In the genomic region with DNA sequence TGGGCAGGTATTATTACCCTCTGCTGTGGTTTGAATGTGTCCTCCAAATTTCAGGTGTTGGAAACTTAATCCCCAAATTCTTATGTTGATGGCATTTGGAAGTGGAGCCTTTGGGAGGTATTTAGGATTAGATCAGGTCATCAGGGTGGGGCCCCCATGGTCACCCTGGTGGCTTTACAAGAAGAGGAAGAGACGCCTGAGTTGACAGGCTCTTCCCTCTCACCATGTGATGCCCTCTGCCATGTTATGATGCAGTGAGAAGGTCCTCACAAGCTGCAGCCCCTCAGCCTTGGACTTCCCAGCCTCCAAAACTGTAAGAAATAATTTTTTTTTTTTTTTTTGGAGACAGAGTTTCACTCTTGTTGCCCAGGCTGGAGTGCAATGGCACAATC, we compare ENCODE assay signal across 1 cellular context.
A peak's percentile ranks its signal among the peaks of the same experiment; 100 is the strongest.
TF ChIP-seq lines count a peak whose summit lies in the region.

No MANE protein-coding gene starts in this region.

TF ChIP-seq in K562, 482 proteins besides CTCF, POLR2A, EP300 and RAD21:
- no peak for TF ChIP-seq ZNF217 (CRISPR knock-in tag; IDR thresholded peaks at IDR 0.05)
- TF ChIP-seq POLR2G (IDR thresholded peaks at IDR 0.05; ENCODE audit: low read depth, low read length): no peak
- TF ChIP-seq, protein P1, sequence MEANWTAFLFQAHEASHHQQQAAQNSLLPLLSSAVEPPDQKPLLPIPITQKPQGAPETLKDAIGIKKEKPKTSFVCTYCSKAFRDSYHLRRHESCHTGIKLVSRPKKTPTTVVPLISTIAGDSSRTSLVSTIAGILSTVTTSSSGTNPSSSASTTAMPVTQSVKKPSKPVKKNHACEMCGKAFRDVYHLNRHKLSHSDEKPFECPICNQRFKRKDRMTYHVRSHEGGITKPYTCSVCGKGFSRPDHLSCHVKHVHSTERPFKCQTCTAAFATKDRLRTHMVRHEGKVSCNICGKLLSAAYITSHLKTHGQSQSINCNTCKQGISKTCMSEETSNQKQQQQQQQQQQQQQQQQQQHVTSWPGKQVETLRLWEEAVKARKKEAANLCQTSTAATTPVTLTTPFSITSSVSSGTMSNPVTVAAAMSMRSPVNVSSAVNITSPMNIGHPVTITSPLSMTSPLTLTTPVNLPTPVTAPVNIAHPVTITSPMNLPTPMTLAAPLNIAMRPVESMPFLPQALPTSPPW (CRISPR knock-in tag; IDR thresholded peaks at IDR 0.05): peak; percentile 29; the same call in 1 of the 2 replicates
- TF ChIP-seq SMAD4 (CRISPR knock-in tag; conservative IDR thresholded peaks at IDR 0.05): 0 out of 2 replicates have a peak, but pooled peaks have one; percentile 11
- no peak for TF ChIP-seq NR2C2 (CRISPR knock-in tag; IDR thresholded peaks at IDR 0.05)
- TF ChIP-seq NR2C2 (tag; IDR thresholded peaks at IDR 0.05): peak; percentile 48; the same call in 1 of the 2 replicates
- 0 out of 2 replicates have a peak, but pooled peaks have one; percentile 17 for TF ChIP-seq CXXC5 (CRISPR knock-in tag; IDR thresholded peaks at IDR 0.05)
- no peak for TF ChIP-seq NCOA2 (IDR thresholded peaks at IDR 0.05; ENCODE audit: partially characterized antibody in 2 of 2)
- 0 out of 2 replicates have a peak, but pooled peaks have one; percentile 15 for TF ChIP-seq ZNF134 (CRISPR knock-in tag; conservative IDR thresholded peaks at IDR 0.05)
- no peak for TF ChIP-seq RBM22 (IDR thresholded peaks at IDR 0.05; ENCODE audit: low read depth, low read length, poor library complexity, severe bottlenecking)
- no peak for TF ChIP-seq GABPB2 (CRISPR knock-in tag; conservative IDR thresholded peaks at IDR 0.05)
- no peak for TF ChIP-seq ZC3H8 (IDR thresholded peaks at IDR 0.05)
- no peak for TF ChIP-seq HNRNPK (IDR thresholded peaks at IDR 0.05; ENCODE audit: low read depth, low read length, poor library complexity, severe bottlenecking)
- TF ChIP-seq, protein P2, sequence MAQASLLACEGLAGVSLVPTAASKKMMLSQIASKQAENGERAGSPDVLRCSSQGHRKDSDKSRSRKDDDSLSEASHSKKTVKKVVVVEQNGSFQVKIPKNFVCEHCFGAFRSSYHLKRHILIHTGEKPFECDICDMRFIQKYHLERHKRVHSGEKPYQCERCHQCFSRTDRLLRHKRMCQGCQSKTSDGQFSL (CRISPR knock-in tag; IDR thresholded peaks at IDR 0.05): no peak
- TF ChIP-seq, protein P2 (tag; IDR thresholded peaks at IDR 0.05): 0 out of 4 replicates have a peak, but pooled peaks of 1 of the 2 experiments have one; percentile 16
- TF ChIP-seq, protein P3, sequence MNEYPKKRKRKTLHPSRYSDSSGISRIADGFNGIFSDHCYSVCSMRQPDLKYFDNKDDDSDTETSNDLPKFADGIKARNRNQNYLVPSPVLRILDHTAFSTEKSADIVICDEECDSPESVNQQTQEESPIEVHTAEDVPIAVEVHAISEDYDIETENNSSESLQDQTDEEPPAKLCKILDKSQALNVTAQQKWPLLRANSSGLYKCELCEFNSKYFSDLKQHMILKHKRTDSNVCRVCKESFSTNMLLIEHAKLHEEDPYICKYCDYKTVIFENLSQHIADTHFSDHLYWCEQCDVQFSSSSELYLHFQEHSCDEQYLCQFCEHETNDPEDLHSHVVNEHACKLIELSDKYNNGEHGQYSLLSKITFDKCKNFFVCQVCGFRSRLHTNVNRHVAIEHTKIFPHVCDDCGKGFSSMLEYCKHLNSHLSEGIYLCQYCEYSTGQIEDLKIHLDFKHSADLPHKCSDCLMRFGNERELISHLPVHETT (CRISPR knock-in tag; conservative IDR thresholded peaks at IDR 0.05 in 1 of 2, IDR thresholded peaks at IDR 0.05 in 1 of 2): peak in 1 of 2 experiments; percentile 39; a peak in 1 of 4 replicates
- no peak for TF ChIP-seq YBX1 (IDR thresholded peaks at IDR 0.05)
- TF ChIP-seq BRCA1 (IDR thresholded peaks at IDR 0.05): no peak
- TF ChIP-seq BRCA1 (CRISPR knock-in tag; IDR thresholded peaks at IDR 0.05): no peak
- TF ChIP-seq MTA3 (IDR thresholded peaks at IDR 0.05; ENCODE audit: borderline replicate concordance): no peak
- no peak for TF ChIP-seq STAT5B (CRISPR knock-in tag; IDR thresholded peaks at IDR 0.05)
- peak; percentile 4 for TF ChIP-seq RBBP5 (IDR thresholded peaks at IDR 0.05; ENCODE audit: borderline replicate concordance, insufficient read depth, low read length, poor library complexity, severe bottlenecking)
- no peak for TF ChIP-seq TSC22D4 (tag; IDR thresholded peaks at IDR 0.05)
- TF ChIP-seq FOXJ2 (tag; IDR thresholded peaks at IDR 0.05): 0 out of 2 replicates have a peak, but pooled peaks have one; percentile 11
- TF ChIP-seq, protein P4, sequence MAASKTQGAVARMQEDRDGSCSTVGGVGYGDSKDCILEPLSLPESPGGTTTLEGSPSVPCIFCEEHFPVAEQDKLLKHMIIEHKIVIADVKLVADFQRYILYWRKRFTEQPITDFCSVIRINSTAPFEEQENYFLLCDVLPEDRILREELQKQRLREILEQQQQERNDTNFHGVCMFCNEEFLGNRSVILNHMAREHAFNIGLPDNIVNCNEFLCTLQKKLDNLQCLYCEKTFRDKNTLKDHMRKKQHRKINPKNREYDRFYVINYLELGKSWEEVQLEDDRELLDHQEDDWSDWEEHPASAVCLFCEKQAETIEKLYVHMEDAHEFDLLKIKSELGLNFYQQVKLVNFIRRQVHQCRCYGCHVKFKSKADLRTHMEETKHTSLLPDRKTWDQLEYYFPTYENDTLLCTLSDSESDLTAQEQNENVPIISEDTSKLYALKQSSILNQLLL (CRISPR knock-in tag; IDR thresholded peaks at IDR 0.05; ENCODE audit: borderline replicate concordance): no peak
- 0 out of 2 replicates have a peak, but pooled peaks have one; percentile 41 for TF ChIP-seq FOSL1 (tag; conservative IDR thresholded peaks at IDR 0.05)
- TF ChIP-seq SPI1 (IDR thresholded peaks at IDR 0.05; ENCODE audit: borderline replicate concordance, low read depth, low read length): peak; percentile 56
- TF ChIP-seq LCOR (CRISPR knock-in tag; IDR thresholded peaks at IDR 0.05): 0 out of 2 replicates have a peak, but pooled peaks have one; percentile 44
- TF ChIP-seq, protein P5, sequence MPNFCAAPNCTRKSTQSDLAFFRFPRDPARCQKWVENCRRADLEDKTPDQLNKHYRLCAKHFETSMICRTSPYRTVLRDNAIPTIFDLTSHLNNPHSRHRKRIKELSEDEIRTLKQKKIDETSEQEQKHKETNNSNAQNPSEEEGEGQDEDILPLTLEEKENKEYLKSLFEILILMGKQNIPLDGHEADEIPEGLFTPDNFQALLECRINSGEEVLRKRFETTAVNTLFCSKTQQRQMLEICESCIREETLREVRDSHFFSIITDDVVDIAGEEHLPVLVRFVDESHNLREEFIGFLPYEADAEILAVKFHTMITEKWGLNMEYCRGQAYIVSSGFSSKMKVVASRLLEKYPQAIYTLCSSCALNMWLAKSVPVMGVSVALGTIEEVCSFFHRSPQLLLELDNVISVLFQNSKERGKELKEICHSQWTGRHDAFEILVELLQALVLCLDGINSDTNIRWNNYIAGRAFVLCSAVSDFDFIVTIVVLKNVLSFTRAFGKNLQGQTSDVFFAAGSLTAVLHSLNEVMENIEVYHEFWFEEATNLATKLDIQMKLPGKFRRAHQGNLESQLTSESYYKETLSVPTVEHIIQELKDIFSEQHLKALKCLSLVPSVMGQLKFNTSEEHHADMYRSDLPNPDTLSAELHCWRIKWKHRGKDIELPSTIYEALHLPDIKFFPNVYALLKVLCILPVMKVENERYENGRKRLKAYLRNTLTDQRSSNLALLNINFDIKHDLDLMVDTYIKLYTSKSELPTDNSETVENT (CRISPR knock-in tag; IDR thresholded peaks at IDR 0.05): no peak
- TF ChIP-seq ZNF174 (CRISPR knock-in tag; IDR thresholded peaks at IDR 0.05): no peak
- TF ChIP-seq ZNF589 (CRISPR knock-in tag; IDR thresholded peaks at IDR 0.05; ENCODE audit: low read depth): no peak
- TF ChIP-seq DMBX1 (CRISPR knock-in tag; IDR thresholded peaks at IDR 0.05; ENCODE audit: borderline replicate concordance): no peak
- no peak for TF ChIP-seq FOS (IDR thresholded peaks at IDR 0.05; ENCODE audit: extremely low read depth, insufficient read length)
- TF ChIP-seq ZNF584 (CRISPR knock-in tag; IDR thresholded peaks at IDR 0.05; ENCODE audit: low read depth): no peak
- TF ChIP-seq RCOR1 (IDR thresholded peaks at IDR 0.05; ENCODE audit: borderline replicate concordance in 1 of 2, low read depth in 2 of 2, low read length in 2 of 2): no peak
- TF ChIP-seq ZFPM2 (CRISPR knock-in tag; IDR thresholded peaks at IDR 0.05): no peak
- TF ChIP-seq, protein P6, sequence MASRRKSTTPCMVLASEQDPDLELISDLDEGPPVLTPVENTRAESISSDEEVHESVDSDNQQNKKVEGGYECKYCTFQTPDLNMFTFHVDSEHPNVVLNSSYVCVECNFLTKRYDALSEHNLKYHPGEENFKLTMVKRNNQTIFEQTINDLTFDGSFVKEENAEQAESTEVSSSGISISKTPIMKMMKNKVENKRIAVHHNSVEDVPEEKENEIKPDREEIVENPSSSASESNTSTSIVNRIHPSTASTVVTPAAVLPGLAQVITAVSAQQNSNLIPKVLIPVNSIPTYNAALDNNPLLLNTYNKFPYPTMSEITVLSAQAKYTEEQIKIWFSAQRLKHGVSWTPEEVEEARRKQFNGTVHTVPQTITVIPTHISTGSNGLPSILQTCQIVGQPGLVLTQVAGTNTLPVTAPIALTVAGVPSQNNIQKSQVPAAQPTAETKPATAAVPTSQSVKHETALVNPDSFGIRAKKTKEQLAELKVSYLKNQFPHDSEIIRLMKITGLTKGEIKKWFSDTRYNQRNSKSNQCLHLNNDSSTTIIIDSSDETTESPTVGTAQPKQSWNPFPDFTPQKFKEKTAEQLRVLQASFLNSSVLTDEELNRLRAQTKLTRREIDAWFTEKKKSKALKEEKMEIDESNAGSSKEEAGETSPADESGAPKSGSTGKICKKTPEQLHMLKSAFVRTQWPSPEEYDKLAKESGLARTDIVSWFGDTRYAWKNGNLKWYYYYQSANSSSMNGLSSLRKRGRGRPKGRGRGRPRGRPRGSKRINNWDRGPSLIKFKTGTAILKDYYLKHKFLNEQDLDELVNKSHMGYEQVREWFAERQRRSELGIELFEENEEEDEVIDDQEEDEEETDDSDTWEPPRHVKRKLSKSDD (conservative IDR thresholded peaks at IDR 0.05; ENCODE audit: low read length): no peak
- TF ChIP-seq, protein P7, sequence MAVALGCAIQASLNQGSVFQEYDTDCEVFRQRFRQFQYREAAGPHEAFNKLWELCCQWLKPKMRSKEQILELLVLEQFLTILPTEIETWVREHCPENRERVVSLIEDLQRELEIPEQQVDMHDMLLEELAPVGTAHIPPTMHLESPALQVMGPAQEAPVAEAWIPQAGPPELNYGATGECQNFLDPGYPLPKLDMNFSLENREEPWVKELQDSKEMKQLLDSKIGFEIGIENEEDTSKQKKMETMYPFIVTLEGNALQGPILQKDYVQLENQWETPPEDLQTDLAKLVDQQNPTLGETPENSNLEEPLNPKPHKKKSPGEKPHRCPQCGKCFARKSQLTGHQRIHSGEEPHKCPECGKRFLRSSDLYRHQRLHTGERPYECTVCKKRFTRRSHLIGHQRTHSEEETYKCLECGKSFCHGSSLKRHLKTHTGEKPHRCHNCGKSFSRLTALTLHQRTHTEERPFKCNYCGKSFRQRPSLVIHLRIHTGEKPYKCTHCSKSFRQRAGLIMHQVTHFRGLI (CRISPR knock-in tag; IDR thresholded peaks at IDR 0.05): no peak
- TF ChIP-seq KLF6 (CRISPR knock-in tag; IDR thresholded peaks at IDR 0.05; ENCODE audit: borderline replicate concordance): no peak
- no peak for TF ChIP-seq SP2 (IDR thresholded peaks at IDR 0.05; ENCODE audit: extremely low read depth, low read depth, low read length, poor library complexity, severe bottlenecking)
- peak; percentile 35; the same call in 1 of the 2 replicates for TF ChIP-seq GABPB1 (CRISPR knock-in tag; IDR thresholded peaks at IDR 0.05)
- no peak for TF ChIP-seq SNIP1 (IDR thresholded peaks at IDR 0.05; ENCODE audit: low read depth)
- TF ChIP-seq, protein P8, sequence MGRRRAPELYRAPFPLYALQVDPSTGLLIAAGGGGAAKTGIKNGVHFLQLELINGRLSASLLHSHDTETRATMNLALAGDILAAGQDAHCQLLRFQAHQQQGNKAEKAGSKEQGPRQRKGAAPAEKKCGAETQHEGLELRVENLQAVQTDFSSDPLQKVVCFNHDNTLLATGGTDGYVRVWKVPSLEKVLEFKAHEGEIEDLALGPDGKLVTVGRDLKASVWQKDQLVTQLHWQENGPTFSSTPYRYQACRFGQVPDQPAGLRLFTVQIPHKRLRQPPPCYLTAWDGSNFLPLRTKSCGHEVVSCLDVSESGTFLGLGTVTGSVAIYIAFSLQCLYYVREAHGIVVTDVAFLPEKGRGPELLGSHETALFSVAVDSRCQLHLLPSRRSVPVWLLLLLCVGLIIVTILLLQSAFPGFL (CRISPR knock-in tag; IDR thresholded peaks at IDR 0.05): no peak
- TF ChIP-seq GABPA (tag; conservative IDR thresholded peaks at IDR 0.05; ENCODE audit: low read depth): 0 out of 2 replicates have a peak, but pooled peaks have one; percentile 3
- TF ChIP-seq HLTF (IDR thresholded peaks at IDR 0.05): no peak
- TF ChIP-seq, protein P9, sequence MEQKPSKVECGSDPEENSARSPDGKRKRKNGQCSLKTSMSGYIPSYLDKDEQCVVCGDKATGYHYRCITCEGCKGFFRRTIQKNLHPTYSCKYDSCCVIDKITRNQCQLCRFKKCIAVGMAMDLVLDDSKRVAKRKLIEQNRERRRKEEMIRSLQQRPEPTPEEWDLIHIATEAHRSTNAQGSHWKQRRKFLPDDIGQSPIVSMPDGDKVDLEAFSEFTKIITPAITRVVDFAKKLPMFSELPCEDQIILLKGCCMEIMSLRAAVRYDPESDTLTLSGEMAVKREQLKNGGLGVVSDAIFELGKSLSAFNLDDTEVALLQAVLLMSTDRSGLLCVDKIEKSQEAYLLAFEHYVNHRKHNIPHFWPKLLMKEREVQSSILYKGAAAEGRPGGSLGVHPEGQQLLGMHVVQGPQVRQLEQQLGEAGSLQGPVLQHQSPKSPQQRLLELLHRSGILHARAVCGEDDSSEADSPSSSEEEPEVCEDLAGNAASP (IDR thresholded peaks at IDR 0.05): no peak
- TF ChIP-seq ZNF79 (CRISPR knock-in tag; IDR thresholded peaks at IDR 0.05; ENCODE audit: low read depth): no peak
TF ChIP-seq in K562: peak in this region for 14.
